Comparison of ENCODE assay signal across 25 cellular contexts in the genomic region with DNA sequence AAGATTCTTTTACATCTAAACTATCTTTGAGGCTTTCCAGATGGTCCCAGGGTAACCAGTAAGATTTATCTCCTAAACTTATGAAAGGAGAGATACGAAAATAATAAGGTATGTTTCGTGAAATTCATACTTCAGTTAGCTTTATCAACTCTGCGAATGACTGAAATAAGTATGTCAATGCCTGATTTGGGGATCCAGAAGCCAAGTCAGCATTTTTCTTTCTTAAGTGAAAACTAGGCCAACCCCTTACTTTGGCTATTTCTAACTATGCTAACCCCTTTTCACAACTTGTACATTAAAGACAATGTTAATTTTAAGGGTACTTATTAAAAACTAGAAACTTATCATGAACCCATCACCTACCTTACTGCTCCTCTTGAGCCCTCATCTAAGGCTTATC.
"Had no signal": no experiment of that assay in that cellular context is flagged by ENCODE, and none has a peak within 500 bp of the region (broad histone marks: within the 10 kb centered on the region; RNA-seq: fewer than 3 reads in every experiment).

No MANE protein-coding gene starts in this region.

- H3K9me3 ChIP-seq: colonic mucosa, esophagus squamous epithelium, gastrocnemius medialis, heart right ventricle, left lung, lower lobe of right lung, mucosa of descending colon had no signal

- H3K36me3 ChIP-seq: colonic mucosa, esophagus squamous epithelium, gastrocnemius medialis, heart right ventricle, left lung, lower lobe of right lung had no signal

- FAIRE-seq: endometrium, islet of Langerhans, keratinocyte had no signal

- H3K4me3 ChIP-seq: colonic mucosa, esophagus squamous epithelium, gastrocnemius medialis, heart right ventricle, left lung, lower lobe of right lung, mucosa of descending colon had no signal

- H3K4me1 ChIP-seq: colonic mucosa, esophagus squamous epithelium, gastrocnemius medialis, left lung, lower lobe of right lung had no signal

- H3K27me3 ChIP-seq: colonic mucosa, esophagus squamous epithelium, gastrocnemius medialis, heart right ventricle, left lung had no signal

- ATAC-seq: effector memory CD8-positive, alpha-beta T cell; esophagus mucosa; gastrocnemius medialis; heart right ventricle; left cardiac atrium; left lung; left ventricle myocardium superior; lower lobe of right lung; mucosa of descending colon had no signal

- H3K27ac ChIP-seq: colonic mucosa, epithelial cell of prostate, esophagus squamous epithelium, gastrocnemius medialis, heart right ventricle, left lung, lower lobe of right lung had no signal

- DNase-seq: colonic mucosa; cortex of kidney; effector CD8-positive, alpha-beta T cell; effector memory CD8-positive, alpha-beta T cell; endodermal cell; erythroblast; esophagus squamous epithelium; foreskin fibroblast; foreskin melanocyte; gastrocnemius medialis; glutamatergic neuron; head of caudate nucleus; heart right ventricle; hippocampal formation; left cardiac atrium; left lung; left ventricle myocardium superior; lower lobe of right lung; mesenchymal stem cell; mucosa of descending colon had no signal
